ENCODE assay signal across 21 cellular contexts in genomic region chr16:87348616-87349157, GRCh38. TPM values are rescaled to one million over a fixed set of nuclear protein-coding genes. Genes with fewer than 3 reads are reported as not detected.
DNase-seq lines count a peak whose midpoint lies in the region; ATAC-seq, FAIRE-seq and TF ChIP-seq lines count a peak whose summit lies in the region.
"Had no signal": no experiment of that assay in that cellular context is flagged by ENCODE, and none has a peak within 500 bp of the region (broad histone marks: within the 10 kb centered on the region; RNA-seq: fewer than 3 reads in every experiment).

No MANE protein-coding gene starts in this region.

- WGBS in HepG2 (ENCODE audit: low lambda C conversion rate), result 98% methylated on average over 11 of the region's 13 CpGs
- 80% methylated on average over 1 of the region's 13 CpGs for WGBS in right lobe of liver (ENCODE audit: insufficient coverage, low coverage, low lambda C conversion rate, missing lambda C conversion rate)

- H3K79me2 ChIP-seq in HepG2 (ENCODE audit: insufficient read depth, low read length), result peaks cover 88% of the 10 kb centered on the region

- CTCF ChIA-PET in activated naive CD4-positive, alpha-beta T cell treated with anti-CD3 and anti-CD28 coated beads for 36 hours (lab: Charles Lee), result no interaction called here
- CTCF ChIA-PET in activated naive CD4-positive, alpha-beta T cell treated with anti-CD3 and anti-CD28 coated beads, Interleukin-2, amount 10 ng/mL, durations not matched to agents 7 days and 5 days (lab: Charles Lee), result no interaction called here
- CTCF ChIA-PET in HepG2 (lab: Yijun Ruan, JAX; ENCODE audit: low intra/inter-chr PET ratio, low total read pairs), result no interaction called here

- ATAC-seq in HepG2, result no peak
- ATAC-seq in right lobe of liver, result no peak
- no peak for ATAC-seq in SK-N-SH treated with all-trans-retinoic acid at 6 μM for 48 hours

- POLR2A ChIA-PET in HepG2 (lab: Yijun Ruan, JAX), result interaction anchor here (1.2 to 2.1 kb wide), 2 partner anchors 34 to 40 kb away, joined by 4 to 5 read pairs; no protein-coding TSS in a partner anchor

- H3K27me3 ChIP-seq in HepG2 (ENCODE audit: control insufficient read depth in 1 of 2, insufficient read depth in 2 of 2, low read length in 2 of 2) (no peaks in the 10 kb centered on the region), right lobe of liver (no peaks in the 10 kb centered on the region)

- TF ChIP-seq POLR2A in HepG2 (IDR thresholded peaks at IDR 0.05; ENCODE audit: insufficient read depth in 1 of 2, low read depth in 2 of 2, low read length in 2 of 2), result no peak
- TF ChIP-seq POLR2A in right lobe of liver (IDR thresholded peaks at IDR 0.05), result no peak

- H3K4me3 Mint-ChIP-seq in activated naive CD4-positive, alpha-beta T cell treated with anti-CD3 and anti-CD28 coated beads for 36 hours, result no peak overlapping the region
- no peak overlapping the region for H3K4me3 Mint-ChIP-seq in activated naive CD4-positive, alpha-beta T cell treated with anti-CD3 and anti-CD28 coated beads, Interleukin-2, amount 10 ng/mL, durations not matched to agents 7 days and 5 days
- H3K4me3 Mint-ChIP-seq in glutamatergic neuron (ENCODE audit: unreplicated experiment), result no peak overlapping the region
- H3K4me3 Mint-ChIP-seq: IgD-negative memory B cell had no signal

- peaks cover 12% of the 10 kb centered on the region for H3K36me3 Mint-ChIP-seq in activated naive CD4-positive, alpha-beta T cell treated with anti-CD3 and anti-CD28 coated beads for 36 hours (ENCODE audit: low read depth)
- peaks cover 19% of the 10 kb centered on the region for H3K36me3 Mint-ChIP-seq in activated naive CD4-positive, alpha-beta T cell treated with anti-CD3 and anti-CD28 coated beads, Interleukin-2, amount 10 ng/mL, durations not matched to agents 7 days and 5 days
- H3K36me3 Mint-ChIP-seq in glutamatergic neuron (ENCODE audit: unreplicated experiment), result no peaks in the 10 kb centered on the region

- peaks cover 54 to 90% of the 10 kb centered on the region in 2 experiments for H3K36me3 ChIP-seq in HepG2 (replicated peaks in 1 of 2; ENCODE audit: control insufficient read depth in 1 of 2, insufficient read depth in 2 of 2, low read length in 2 of 2)
- peaks cover 0 to 40% (median 5%) of the 10 kb centered on the region in 4 donors for H3K36me3 ChIP-seq in right lobe of liver

- H3K4me2 ChIP-seq in HepG2 (ENCODE audit: low read depth, low read length), result no peak overlapping the region
- H3K4me2 ChIP-seq: PC-9 had no signal

- peak overlapping the region; percentile 59 for H3K27ac Mint-ChIP-seq in activated naive CD4-positive, alpha-beta T cell treated with anti-CD3 and anti-CD28 coated beads for 36 hours
- no peak overlapping the region for H3K27ac Mint-ChIP-seq in activated naive CD4-positive, alpha-beta T cell treated with anti-CD3 and anti-CD28 coated beads, Interleukin-2, amount 10 ng/mL, durations not matched to agents 7 days and 5 days
- H3K27ac Mint-ChIP-seq in glutamatergic neuron (ENCODE audit: unreplicated experiment), result peak overlapping the region; percentile 14

- peaks cover 94% of the 10 kb centered on the region for H4K20me1 ChIP-seq in HepG2 (ENCODE audit: insufficient read depth, low read length)

- H3K27ac ChIP-seq in HepG2 (ENCODE audit: extremely low read length, insufficient read depth, low read length), result no peak overlapping the region
- no peak overlapping the region for H3K27ac ChIP-seq in right lobe of liver
- H3K27ac ChIP-seq: C4-2B, PC-9 had no signal

- in situ Hi-C loops in HepG2 (cut with HindIII; ENCODE audit: extremely low pct_ligation_motif_present, low pct_unique_long_range_greater_than_20kb), result no loop called here

- H3K4me3 ChIP-seq in HepG2 (replicated peaks in 1 of 3; ENCODE audit: insufficient read depth in 1 of 3, low read depth in 2 of 3, low read length in 3 of 3) (no peak overlapping the region), right lobe of liver (no peak overlapping the region)
- H3K4me3 ChIP-seq: PC-9 had no signal

- no peaks in the 10 kb centered on the region for H3K9me3 Mint-ChIP-seq in activated naive CD4-positive, alpha-beta T cell treated with anti-CD3 and anti-CD28 coated beads for 36 hours
- no peaks in the 10 kb centered on the region for H3K9me3 Mint-ChIP-seq in activated naive CD4-positive, alpha-beta T cell treated with anti-CD3 and anti-CD28 coated beads, Interleukin-2, amount 10 ng/mL, durations not matched to agents 7 days and 5 days
- peaks cover 14% of the 10 kb centered on the region for H3K9me3 Mint-ChIP-seq in glutamatergic neuron (ENCODE audit: unreplicated experiment)
- H3K9me3 Mint-ChIP-seq: IgD-negative memory B cell had no signal

- no peaks in the 10 kb centered on the region for H3K4me1 ChIP-seq in HepG2 (ENCODE audit: insufficient read depth, low read length)
- H3K4me1 ChIP-seq in right lobe of liver, result no peaks in the 10 kb centered on the region

- no peaks in the 10 kb centered on the region for H3K9me3 ChIP-seq in HepG2 (ENCODE audit: low read length)
- H3K9me3 ChIP-seq in right lobe of liver, result no peaks in the 10 kb centered on the region

- no peak overlapping the region for H3K9ac ChIP-seq in HepG2 (ENCODE audit: insufficient read depth, low read depth, low read length)

- TF ChIP-seq EP300 in HepG2 (IDR thresholded peaks at IDR 0.05; ENCODE audit: low read depth in 2 of 2, low read length in 2 of 2), result no peak
- TF ChIP-seq EP300 in HepG2 (CRISPR knock-in tag; IDR thresholded peaks at IDR 0.05; ENCODE audit: borderline replicate concordance), result no peak

- no peak overlapping the region for H2AFZ ChIP-seq in HepG2 (ENCODE audit: low read length)
- H2AFZ ChIP-seq: PC-9 had no signal

- TF ChIP-seq CTCF in HepG2 (CRISPR knock-in tag; IDR thresholded peaks at IDR 0.05) (no peak), right lobe of liver (IDR thresholded peaks at IDR 0.05) (no peak), glutamatergic neuron (IDR thresholded peaks at IDR 0.05; ENCODE audit: partially characterized antibody, unreplicated experiment) (no peak)

- BruUV-seq in HepG2 (replicated peaks; lab: Mats Ljungman, UMichigan), result no TSS peak

- DNase-seq in activated naive CD4-positive, alpha-beta T cell treated with anti-CD3 and anti-CD28 coated beads for 36 hours, result no peak
- DNase-seq in activated naive CD4-positive, alpha-beta T cell treated with anti-CD3 and anti-CD28 coated beads, Interleukin-2, amount 10 ng/mL, durations not matched to agents 7 days and 5 days, result no peak
- DNase-seq in HepG2 (ENCODE audit: low spot score) (no peak), right lobe of liver (no peak), glutamatergic neuron (no peak), head of caudate nucleus (no peak), SW 1271 (lab: John Stamatoyannopoulos, UW) (no peak)
- DNase-seq: DMS53, GF-D8, NCI-H1105 treated with DMSO at 0.1 percent for 48 hours, NCI-H2029 treated with DMSO at 0.1 percent for 48 hours, NCI-H226, NCI-H510A treated with DMSO at 0.1 percent for 48 hours, NCI-H748 treated with DMSO at 0.1 percent for 48 hours, PC-9, RPMI8226 had no signal

- intact Hi-C loops in activated naive CD4-positive, alpha-beta T cell treated with anti-CD3 and anti-CD28 coated beads for 36 hours (cut with micrococcal nuclease), result no loop called here
- intact Hi-C loops in HepG2 (cut with micrococcal nuclease; ENCODE audit: unreplicated experiment) (no loop called here), right lobe of liver (cut with DNase I) (no loop called here), head of caudate nucleus (cut with DNase I) (no loop called here)

- H3K27me3 Mint-ChIP-seq in activated naive CD4-positive, alpha-beta T cell treated with anti-CD3 and anti-CD28 coated beads for 36 hours (ENCODE audit: low read depth), result no peaks in the 10 kb centered on the region
- no peaks in the 10 kb centered on the region for H3K27me3 Mint-ChIP-seq in activated naive CD4-positive, alpha-beta T cell treated with anti-CD3 and anti-CD28 coated beads, Interleukin-2, amount 10 ng/mL, durations not matched to agents 7 days and 5 days
- peaks cover 8% of the 10 kb centered on the region for H3K27me3 Mint-ChIP-seq in glutamatergic neuron (ENCODE audit: unreplicated experiment)
- H3K27me3 Mint-ChIP-seq: IgD-negative memory B cell had no signal

- peak; percentile 8 for FAIRE-seq in HepG2 (lab: Jason Lieb, UNC)
- FAIRE-seq: D721Med, H54 had no signal

- H3K4me1 Mint-ChIP-seq in activated naive CD4-positive, alpha-beta T cell treated with anti-CD3 and anti-CD28 coated beads for 36 hours (ENCODE audit: low read depth), result peaks cover 13% of the 10 kb centered on the region
- peaks cover 20% of the 10 kb centered on the region for H3K4me1 Mint-ChIP-seq in activated naive CD4-positive, alpha-beta T cell treated with anti-CD3 and anti-CD28 coated beads, Interleukin-2, amount 10 ng/mL, durations not matched to agents 7 days and 5 days
- peaks cover 47% of the 10 kb centered on the region for H3K4me1 Mint-ChIP-seq in glutamatergic neuron (ENCODE audit: low read depth, unreplicated experiment)

- TF ChIP-seq RAD21 in HepG2 (CRISPR knock-in tag; IDR thresholded peaks at IDR 0.05), result no peak

RNA-seq across cellular contexts. Expression of gene C16orf95, which starts 31.5 kb away (rescaled TPM):
- total RNA-seq in activated naive CD4-positive, alpha-beta T cell treated with anti-CD3 and anti-CD28 coated beads for 36 hours, result 10 to 100 TPM; 17.2 to 23.4 TPM
- total RNA-seq in HepG2 (2016; rRNA removed; fragmentation: Illumina TruSeq; extraction: Trizol), result 7.2 and 8.6 TPM in 2 replicates
- total RNA-seq in HepG2 (2016; cell fraction: cytosol; rRNA removed; fragmentation: Illumina TruSeq; extraction: Trizol; ENCODE audit: low read depth), result 20.8 and 21.6 TPM in 2 replicates
- 6.9 and 8.1 TPM in 2 replicates for total RNA-seq in HepG2 (2016; cell fraction: insoluble cytoplasmic fraction; rRNA removed; fragmentation: Illumina TruSeq; extraction: Trizol)
- total RNA-seq in HepG2 (2016; cell fraction: membrane; rRNA removed; fragmentation: Illumina TruSeq; extraction: Trizol), result 15.4 and 16.2 TPM in 2 replicates
- 6.3 TPM in 2 replicates for total RNA-seq in HepG2 (2016; cell fraction: nucleus; rRNA removed; fragmentation: Illumina TruSeq; extraction: Trizol)
- 2.0 and 2.8 TPM in 2 replicates for polyA plus RNA-seq in HepG2 (2011; rRNA removed)
- 1.3 and 3.1 TPM in 2 replicates for polyA plus RNA-seq in HepG2 (2011; cell fraction: cytosol; rRNA removed)
- 4.1 and 5.0 TPM in 2 replicates for polyA plus RNA-seq in HepG2 (2011; cell fraction: nucleus; rRNA removed)
- 3.8 and 4.5 TPM in 2 replicates for polyA plus RNA-seq in HepG2 (2012)
- 14.5 and 18.3 TPM in 2 replicates for polyA plus RNA-seq in HepG2 (2016; cell fraction: cytosol; fragmentation: Illumina TruSeq; extraction: Trizol; ENCODE audit: low read depth)
- 6.1 and 7.7 TPM in 2 replicates for polyA plus RNA-seq in HepG2 (2016; cell fraction: insoluble cytoplasmic fraction; fragmentation: Illumina TruSeq; extraction: Trizol; ENCODE audit: low read depth)
- polyA plus RNA-seq in HepG2 (2016; cell fraction: membrane; fragmentation: Illumina TruSeq; extraction: Trizol; ENCODE audit: low read depth), result 13.5 and 16.8 TPM in 2 replicates
- polyA plus RNA-seq in HepG2 (2016; cell fraction: nucleus; fragmentation: Illumina TruSeq; extraction: Trizol; ENCODE audit: insufficient read depth, low read depth), result 7.1 and 7.6 TPM in 2 replicates
- polyA minus RNA-seq in HepG2 (2011; rRNA and poly(A)+ RNA removed; ENCODE audit: low replicate concordance), result 2.1 and 2.6 TPM in 2 replicates
- polyA minus RNA-seq in HepG2 (2011; cell fraction: cytosol; rRNA and poly(A)+ RNA removed), result 0.79 and 1.4 TPM in 2 replicates
- 3.7 and 5.0 TPM in 2 replicates for polyA minus RNA-seq in HepG2 (2011; cell fraction: nucleus; rRNA and poly(A)+ RNA removed)
- 1 to 10 TPM; 1.7 to 5.5 (median 3.9) TPM for total RNA-seq in right lobe of liver
- 9.2 TPM for total RNA-seq in glutamatergic neuron (ENCODE audit: unreplicated experiment)

RNA-seq across cellular contexts. Expression of gene FBXO31, which starts 34.9 kb away (rescaled TPM):
- 10 to 100 TPM; 26.4 to 26.7 TPM for total RNA-seq in activated naive CD4-positive, alpha-beta T cell treated with anti-CD3 and anti-CD28 coated beads for 36 hours
- 81.3 and 92.4 TPM in 2 replicates for total RNA-seq in HepG2 (2016; rRNA removed; fragmentation: Illumina TruSeq; extraction: Trizol)
- total RNA-seq in HepG2 (2016; cell fraction: cytosol; rRNA removed; fragmentation: Illumina TruSeq; extraction: Trizol; ENCODE audit: low read depth), result 18.3 and 22.9 TPM in 2 replicates
- 64.5 and 91.5 TPM in 2 replicates for total RNA-seq in HepG2 (2016; cell fraction: insoluble cytoplasmic fraction; rRNA removed; fragmentation: Illumina TruSeq; extraction: Trizol)
- total RNA-seq in HepG2 (2016; cell fraction: membrane; rRNA removed; fragmentation: Illumina TruSeq; extraction: Trizol), result 33.7 and 38.0 TPM in 2 replicates
- 94.4 and 107 TPM in 2 replicates for total RNA-seq in HepG2 (2016; cell fraction: nucleus; rRNA removed; fragmentation: Illumina TruSeq; extraction: Trizol)
- 101 and 118 TPM in 2 replicates for polyA plus RNA-seq in HepG2 (2011; rRNA removed)
- 51.6 and 63.1 TPM in 2 replicates for polyA plus RNA-seq in HepG2 (2011; cell fraction: cytosol; rRNA removed)
- polyA plus RNA-seq in HepG2 (2011; cell fraction: nucleus; rRNA removed), result 393 and 579 TPM in 2 replicates
- polyA plus RNA-seq in HepG2 (2012), result 75.5 and 101 TPM in 2 replicates
- 6.1 and 6.4 TPM in 2 replicates for polyA plus RNA-seq in HepG2 (2016; cell fraction: cytosol; fragmentation: Illumina TruSeq; extraction: Trizol; ENCODE audit: low read depth)
- polyA plus RNA-seq in HepG2 (2016; cell fraction: insoluble cytoplasmic fraction; fragmentation: Illumina TruSeq; extraction: Trizol; ENCODE audit: low read depth), result 57.9 and 71.3 TPM in 2 replicates
- 18.2 and 18.3 TPM in 2 replicates for polyA plus RNA-seq in HepG2 (2016; cell fraction: membrane; fragmentation: Illumina TruSeq; extraction: Trizol; ENCODE audit: low read depth)
- 256 and 269 TPM in 2 replicates for polyA plus RNA-seq in HepG2 (2016; cell fraction: nucleus; fragmentation: Illumina TruSeq; extraction: Trizol; ENCODE audit: insufficient read depth, low read depth)
- 29.6 and 164 TPM in 2 replicates for polyA minus RNA-seq in HepG2 (2011; rRNA and poly(A)+ RNA removed; ENCODE audit: low replicate concordance)
- polyA minus RNA-seq in HepG2 (2011; cell fraction: cytosol; rRNA and poly(A)+ RNA removed), result 53.4 and 63.9 TPM in 2 replicates
- polyA minus RNA-seq in HepG2 (2011; cell fraction: nucleus; rRNA and poly(A)+ RNA removed), result 202 and 208 TPM in 2 replicates
- total RNA-seq in right lobe of liver, result 10 to 100 TPM; 20.6 to 56.9 (median 31.1) TPM
- 66.7 TPM for total RNA-seq in glutamatergic neuron (ENCODE audit: unreplicated experiment)

RNA-seq across cellular contexts. Expression of gene MAP1LC3B, which starts 43.4 kb away (rescaled TPM):
- 10 to 100 TPM; 61.8 to 62.5 TPM for total RNA-seq in activated naive CD4-positive, alpha-beta T cell treated with anti-CD3 and anti-CD28 coated beads for 36 hours
- total RNA-seq in HepG2 (2016; rRNA removed; fragmentation: Illumina TruSeq; extraction: Trizol) (15.7 and 30.6 TPM in 2 replicates), right lobe of liver (10 to 100 TPM; 16.5 to 48.8 (median 25.6) TPM), glutamatergic neuron (ENCODE audit: unreplicated experiment) (297 TPM)
- 5.5 and 7.0 TPM in 2 replicates for total RNA-seq in HepG2 (2016; cell fraction: cytosol; rRNA removed; fragmentation: Illumina TruSeq; extraction: Trizol; ENCODE audit: low read depth)
- 15.9 and 27.1 TPM in 2 replicates for total RNA-seq in HepG2 (2016; cell fraction: insoluble cytoplasmic fraction; rRNA removed; fragmentation: Illumina TruSeq; extraction: Trizol)
- 24.8 and 26.3 TPM in 2 replicates for total RNA-seq in HepG2 (2016; cell fraction: membrane; rRNA removed; fragmentation: Illumina TruSeq; extraction: Trizol)
- 22.0 and 22.3 TPM in 2 replicates for total RNA-seq in HepG2 (2016; cell fraction: nucleus; rRNA removed; fragmentation: Illumina TruSeq; extraction: Trizol)
- polyA plus RNA-seq in HepG2 (2011; rRNA removed), result 37.4 and 37.9 TPM in 2 replicates
- polyA plus RNA-seq in HepG2 (2011; cell fraction: cytosol; rRNA removed), result 18.1 and 36.3 TPM in 2 replicates
- 15.1 and 23.4 TPM in 2 replicates for polyA plus RNA-seq in HepG2 (2011; cell fraction: nucleus; rRNA removed)
- 68.5 and 98.3 TPM in 2 replicates for polyA plus RNA-seq in HepG2 (2012)
- polyA plus RNA-seq in HepG2 (2016; cell fraction: cytosol; fragmentation: Illumina TruSeq; extraction: Trizol; ENCODE audit: low read depth), result 9.9 and 13.1 TPM in 2 replicates
- polyA plus RNA-seq in HepG2 (2016; cell fraction: insoluble cytoplasmic fraction; fragmentation: Illumina TruSeq; extraction: Trizol; ENCODE audit: low read depth), result 65.5 and 71.9 TPM in 2 replicates
- polyA plus RNA-seq in HepG2 (2016; cell fraction: membrane; fragmentation: Illumina TruSeq; extraction: Trizol; ENCODE audit: low read depth), result 26.7 and 27.4 TPM in 2 replicates
- 42.6 and 45.0 TPM in 2 replicates for polyA plus RNA-seq in HepG2 (2016; cell fraction: nucleus; fragmentation: Illumina TruSeq; extraction: Trizol; ENCODE audit: insufficient read depth, low read depth)
- polyA minus RNA-seq in HepG2 (2011; rRNA and poly(A)+ RNA removed; ENCODE audit: low replicate concordance), result 13.2 and 15.8 TPM in 2 replicates
- 22.2 and 35.4 TPM in 2 replicates for polyA minus RNA-seq in HepG2 (2011; cell fraction: cytosol; rRNA and poly(A)+ RNA removed)
- polyA minus RNA-seq in HepG2 (2011; cell fraction: nucleus; rRNA and poly(A)+ RNA removed), result 23.0 and 32.7 TPM in 2 replicates
